In genomic region chr9:100227636-100228035, GRCh38 we compare ENCODE assay signal across 9 cellular contexts.
"Had no signal": no experiment of that assay in that cellular context is flagged by ENCODE, and none has a peak within 500 bp of the region (broad histone marks: within the 10 kb centered on the region; RNA-seq: fewer than 3 reads in every experiment).

No MANE protein-coding gene starts in this region.

- ATAC-seq: GM23338, HCT116 had no signal

- H3K9ac ChIP-seq: KMS-11 had no signal

- FAIRE-seq: H1, HTR-8/SVneo had no signal

- H3K9me3 ChIP-seq: HAP-1 had no signal

- H3K4me3 ChIP-seq: GM23338, HAP-1 had no signal

- H3K4me2 ChIP-seq: GM23338, KMS-11 had no signal

- H2AFZ ChIP-seq: GM23338 had no signal

- H3K27ac ChIP-seq: KMS-11 had no signal

- DNase-seq: H7, HFFc6, KBM-7 had no signal
